8 cellular contexts compared by ENCODE assay signal in genomic region chr1:26864610-26865480, GRCh38. TPM values are rescaled to one million over a fixed set of nuclear protein-coding genes. Genes with fewer than 3 reads are reported as not detected.
DNase-seq lines count a peak whose midpoint lies in the region; ATAC-seq and TF ChIP-seq lines count a peak whose summit lies in the region.

No MANE protein-coding gene starts in this region.

- H3K36me3 ChIP-seq in upper lobe of right lung = no peaks in the 10 kb centered on the region

- no peaks in the 10 kb centered on the region for H3K27me3 ChIP-seq in upper lobe of right lung

- H3K4me1 ChIP-seq in upper lobe of right lung = peaks cover 13% of the 10 kb centered on the region

- H3K9me3 ChIP-seq in upper lobe of right lung = no peaks in the 10 kb centered on the region

- no peak for TF ChIP-seq CTCF in upper lobe of right lung (IDR thresholded peaks at IDR 0.05)

- peak overlapping the region; percentile 97 for H3K27ac ChIP-seq in upper lobe of right lung

- DNase-seq in NCI-H146 treated with DMSO at 0.1 percent for 48 hours (lab: John Stamatoyannopoulos, UW; ENCODE audit: unreplicated experiment) = peak; percentile 86
- DNase-seq in T-helper 1 cell = peak; percentile 87 to 98 (median 90)
- peak; percentile 97 for DNase-seq in amniotic stem cell (lab: John Stamatoyannopoulos, UW)
- peak; percentile 98 for DNase-seq in left cardiac atrium
- peak; percentile 99 for DNase-seq in posterior vena cava (ENCODE audit: low spot score)
- DNase-seq in upper lobe of right lung = peak; percentile 99

- H3K4me3 ChIP-seq in upper lobe of right lung = peak overlapping the region; percentile 64

- intact Hi-C loops in left cardiac atrium (cut with DNase I) = no loop called here
- intact Hi-C loops in posterior vena cava (cut with DNase I) = loop anchor here in 1 of 2 donors (10.0 kb wide), 1 partner anchor 1200 kb away; no protein-coding TSS in a partner anchor
- intact Hi-C loops in upper lobe of right lung (cut with DNase I) = no loop called here

- peak; percentile 98 for TF ChIP-seq POLR2A in GM15510 (IDR thresholded peaks at IDR 0.05; ENCODE audit: borderline replicate concordance, extremely low read depth, insufficient read length)

- ATAC-seq in HG02884 (IDR thresholded peaks at IDR 0.05; ENCODE audit: unreplicated experiment) (peak; percentile 87), left cardiac atrium (peak; percentile 98), upper lobe of right lung (peak; percentile 94)

RNA-seq across cellular contexts. Expression of gene SFN, which starts 1.9 kb away (rescaled TPM):
- under 1 TPM; 0.18 to 0.42 TPM for total RNA-seq in left cardiac atrium
- 1 to 10 TPM; 1.2 to 6.7 TPM for total RNA-seq in posterior vena cava
- 83.8 TPM for total RNA-seq in upper lobe of right lung

RNA-seq across cellular contexts. Expression of gene GPN2, which starts 25.2 kb away (rescaled TPM):
- 10 to 100 TPM; 12.9 to 15.3 TPM for total RNA-seq in left cardiac atrium
- 10 to 100 TPM; 17.7 to 19.4 TPM for total RNA-seq in posterior vena cava
- 24.6 TPM for total RNA-seq in upper lobe of right lung

RNA-seq across cellular contexts. Expression of gene GPATCH3, which starts 35.4 kb away (rescaled TPM):
- total RNA-seq in left cardiac atrium (10 to 100 TPM in 1 of 2 donors, 1 to 10 TPM in 1; 8.6 to 11.4 TPM), posterior vena cava (1 to 10 TPM; 7.1 to 9.2 TPM), upper lobe of right lung (18.1 TPM)

RNA-seq across cellular contexts. Expression of gene ZDHHC18, which starts 38.4 kb away (rescaled TPM):
- total RNA-seq in left cardiac atrium (10 to 100 TPM; 15.6 to 18.6 TPM), posterior vena cava (10 to 100 TPM; 17.4 to 17.7 TPM), upper lobe of right lung (26.2 TPM)

RNA-seq across cellular contexts. Expression of gene NR0B2, which starts 48.9 kb away (rescaled TPM):
- 1 to 10 TPM; 4.5 to 6.5 TPM for total RNA-seq in left cardiac atrium
- not detected for total RNA-seq in posterior vena cava
- total RNA-seq in upper lobe of right lung = 2.5 TPM

Comparison
In these comparisons a context has a peak if more than half of its experiments do, and no peak if none do; other contexts are left out.
1. Peak in every context shown above with its lines: DNase-seq, ATAC-seq, H3K4me3 ChIP-seq and H3K27ac ChIP-seq.
2. RNA of gene SFN, which starts 1.9 kb away (total RNA-seq): 83.8 TPM in upper lobe of right lung (single experiment); 1.2 to 6.7 TPM in posterior vena cava and 0.18 to 0.42 TPM in left cardiac atrium; every median in the first group is over 10 times any median in the second.